ENCODE assay signal across 20 cellular contexts in the genomic region with DNA sequence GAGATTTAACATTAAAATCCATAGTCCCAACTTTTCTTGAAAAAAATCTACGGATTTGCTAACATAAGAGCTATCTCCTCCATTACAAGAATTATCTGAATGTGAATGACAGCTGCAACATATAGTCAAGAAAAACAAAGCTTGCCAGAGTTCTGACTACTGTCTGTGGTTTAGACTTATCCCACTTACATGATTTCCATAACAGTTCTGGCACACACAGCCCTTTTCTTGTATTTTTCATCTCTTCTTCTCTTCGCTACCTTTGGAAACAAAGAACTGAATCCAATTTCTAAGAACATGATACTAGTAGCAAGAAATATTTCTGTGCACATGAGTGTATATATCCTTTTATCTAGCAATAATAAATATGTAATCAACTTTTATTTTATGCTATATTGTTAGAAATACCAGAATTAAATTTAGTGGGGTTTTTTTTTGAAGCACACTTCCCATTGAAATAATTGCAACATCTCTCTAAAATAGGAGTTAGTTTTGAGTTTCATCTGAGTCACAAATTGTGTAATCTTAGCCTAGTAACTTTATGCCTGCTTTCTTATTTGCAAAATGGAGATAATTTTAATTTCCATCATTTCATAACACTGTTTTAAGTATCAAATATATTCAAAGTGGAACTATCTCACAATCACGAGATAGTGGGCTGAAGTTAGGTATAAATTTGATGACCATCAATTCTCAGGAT.
"Had no signal": no experiment of that assay in that cellular context is flagged by ENCODE, and none has a peak within 500 bp of the region (broad histone marks: within the 10 kb centered on the region; RNA-seq: fewer than 3 reads in every experiment).

No MANE protein-coding gene starts in this region.

- H3K9me3 ChIP-seq: gastrocnemius medialis, prostate gland had no signal

- DNase-seq: activated CD4-positive, alpha-beta T cell treated with anti-CD3 and anti-CD28 coated beads, Interleukin-2, amount 50 U/mL, for 1 hour; activated CD8-positive, alpha-beta memory T cell treated with anti-CD3 and anti-CD28 coated beads, Interleukin-2, amount 50 U/mL, for 4 hours; activated naive CD4-positive, alpha-beta T cell treated with anti-CD3 and anti-CD28 coated beads, Interleukin-2, amount 10 ng/mL, durations not matched to agents 7 days and 5 days; activated T-cell treated with anti-CD3 and anti-CD28 coated beads, Interleukin-2, amount 50 U/mL, for 4 hours; effector memory CD8-positive, alpha-beta T cell; gastrocnemius medialis; head of caudate nucleus; kidney glomerular epithelial cell; left ventricle myocardium inferior; nephron progenitor cell; occipital lobe; stimulated activated CD4-positive, alpha-beta T cell treated with anti-CD3 and anti-CD28 coated beads, Interleukin-12 subunit alpha, Interleukin-12 subunit beta, amount 100 ng/mL, for 4 hours; stimulated activated CD4-positive, alpha-beta T cell treated with anti-CD3 and anti-CD28 coated beads, Interleukin-1b, Interleukin-23, amount 100 ng/mL, for 48 hours; stimulated activated naive CD4-positive, alpha-beta T cell treated with Interleukin-2 at 50 U/mL for 16 hours; substantia nigra; T1000; tibial artery had no signal

- H3K4me1 ChIP-seq: gastrocnemius medialis, left ventricle myocardium inferior, prostate gland, right atrium auricular region, tibial artery had no signal

- H3K27ac ChIP-seq: cardiac muscle cell, gastrocnemius medialis, left ventricle myocardium inferior, prostate gland, right atrium auricular region, tibial artery had no signal

- H3K4me3 ChIP-seq: cardiac muscle cell, gastrocnemius medialis, left ventricle myocardium inferior, prostate gland, right atrium auricular region, tibial artery had no signal

- H3K36me3 ChIP-seq: cardiac muscle cell, gastrocnemius medialis, left ventricle myocardium inferior, prostate gland, right atrium auricular region, tibial artery had no signal

- H3K27me3 ChIP-seq: cardiac muscle cell, gastrocnemius medialis, right atrium auricular region, tibial artery had no signal

- ATAC-seq: activated T-cell treated with anti-CD3 and anti-CD28 coated beads, Interleukin-2, amount 50 U/mL, for 4 hours; effector memory CD8-positive, alpha-beta T cell; gastrocnemius medialis had no signal
